Comparison of ENCODE assay signal across 10 cellular contexts in the genomic region with DNA sequence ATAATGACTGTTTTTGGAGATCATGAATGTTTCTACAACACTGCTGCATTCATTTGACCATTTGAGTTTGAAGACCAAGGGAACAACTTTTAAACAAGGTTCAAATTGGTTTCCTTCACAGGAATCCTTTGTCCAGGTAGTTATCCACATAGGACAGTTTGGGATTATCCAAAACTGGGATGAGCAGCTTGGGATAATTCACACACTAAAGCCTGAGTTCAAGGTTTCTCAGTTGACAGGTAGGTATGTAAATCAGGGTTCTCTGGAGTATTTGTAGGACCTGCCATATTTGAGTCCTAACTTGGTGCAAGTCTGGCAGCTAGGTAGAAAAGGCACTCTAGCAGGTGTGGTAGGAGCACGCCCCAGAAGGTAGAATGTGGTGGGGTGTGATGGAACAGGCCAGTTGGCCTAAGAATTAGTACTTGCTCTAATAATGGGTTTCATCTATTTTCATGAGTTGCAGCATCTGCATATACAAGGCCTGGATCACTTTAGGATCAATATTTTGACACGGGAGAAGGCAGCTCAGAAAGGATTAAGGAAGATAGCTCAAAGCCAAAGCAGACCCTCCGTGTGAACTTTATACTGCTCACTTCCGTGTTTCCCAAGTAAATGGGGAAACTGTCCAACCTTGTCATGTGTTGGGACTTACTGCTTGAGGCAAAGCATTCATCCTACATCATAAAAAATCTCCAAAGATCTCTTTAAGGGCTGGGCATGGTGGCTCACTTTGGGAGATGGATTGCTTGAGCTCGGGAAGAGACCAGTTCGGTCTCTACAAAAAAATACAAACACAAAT. TPM values are rescaled to one million over a fixed set of nuclear protein-coding genes. Genes with fewer than 3 reads are reported as not detected.
DNase-seq lines count a peak whose midpoint lies in the region; ATAC-seq and TF ChIP-seq lines count a peak whose summit lies in the region.
"Had no signal": no experiment of that assay in that cellular context is flagged by ENCODE, and none has a peak within 500 bp of the region (broad histone marks: within the 10 kb centered on the region; RNA-seq: fewer than 3 reads in every experiment).

No MANE protein-coding gene starts in this region.

- CTCF ChIA-PET in T-cell (lab: Charles Lee): interaction anchor here in 1 of 2 donors (2.1 kb wide), 1 partner anchor 60 kb away, joined by 6 read pairs; no protein-coding TSS in a partner anchor

- POLR2A ChIA-PET in T-cell (lab: Charles Lee): no interaction called here

- intact Hi-C loops in ovary (cut with DNase I): no loop called here
- intact Hi-C loops in adrenal gland (cut with DNase I): no loop called here

- no peaks in the 10 kb centered on the region for H3K27me3 Mint-ChIP-seq in T-cell

- H3K4me3 ChIP-seq in BLaER1 treated with 17β-estradiol and CSF1 and Interleukin-3, amounts not matched to agents 10 nM and 100 nM: peak overlapping the region in 1 of 10 experiments; percentile 98; a peak in 1 of 20 replicates
- H3K4me3 ChIP-seq in fibroblast of mammary gland (ENCODE audit: control insufficient read depth, low read depth, low read length) (no peak overlapping the region), ovary (no peak overlapping the region), adrenal gland (no peak overlapping the region)

- H3K9me3 ChIP-seq in BLaER1 treated with 17β-estradiol and CSF1 and Interleukin-3, amounts not matched to agents 10 nM and 100 nM (replicated peaks in 1 of 11): no peaks in the 10 kb centered on the region
- H3K9me3 ChIP-seq in ovary (no peaks in the 10 kb centered on the region), adrenal gland (replicated peaks in 1 of 3) (no peaks in the 10 kb centered on the region)
- H3K9me3 ChIP-seq: stomach had no signal

- H3K9me3 Mint-ChIP-seq in T-cell: no peaks in the 10 kb centered on the region

- TF ChIP-seq EP300 in ovary (IDR thresholded peaks at IDR 0.05): no peak

- peak overlapping the region; percentile 14 to 23 for H3K27ac Mint-ChIP-seq in T-cell

- 60 to 63% (median 61%) methylated on average over 6 of the region's 6 CpGs for WGBS in ovary, 3 donors
- 84 to 88% (median 86%) methylated on average over 6 of the region's 6 CpGs for WGBS in adrenal gland, 4 donors

- ATAC-seq in T-cell (replicated peaks in 1 of 4): no peak
- ATAC-seq in GM21737 (IDR thresholded peaks at IDR 0.05; ENCODE audit: unreplicated experiment): no peak
- ATAC-seq: left cardiac atrium had no signal

- no peak overlapping the region for H3K4me3 Mint-ChIP-seq in T-cell

- H3K36me3 Mint-ChIP-seq in T-cell: peaks cover 40% of the 10 kb centered on the region

- no peak overlapping the region for H3K27ac ChIP-seq in BLaER1 treated with 17β-estradiol and CSF1 and Interleukin-3, amounts not matched to agents 10 nM and 100 nM
- no peak overlapping the region for H3K27ac ChIP-seq in ovary
- H3K27ac ChIP-seq in adrenal gland: no peak overlapping the region

- peak overlapping the region in 6 of 11 experiments; percentile 86 to 99 (median 92); a peak in 8 of 22 replicates for H3K4me2 ChIP-seq in BLaER1 treated with 17β-estradiol and CSF1 and Interleukin-3, amounts not matched to agents 10 nM and 100 nM

- H3K27me3 ChIP-seq in BLaER1 treated with 17β-estradiol and CSF1 and Interleukin-3, amounts not matched to agents 10 nM and 100 nM: no peaks in the 10 kb centered on the region
- H3K27me3 ChIP-seq in ovary (no peaks in the 10 kb centered on the region), adrenal gland (no peaks in the 10 kb centered on the region)
- H3K27me3 ChIP-seq: stomach had no signal

- TF ChIP-seq CTCF in fibroblast of mammary gland (conservative IDR thresholded peaks at IDR 0.05; ENCODE audit: control insufficient read depth, insufficient read depth, low read depth, low read length) (no peak), ovary (IDR thresholded peaks at IDR 0.05) (no peak), adrenal gland (IDR thresholded peaks at IDR 0.05) (no peak)

- H3K4me1 Mint-ChIP-seq in T-cell: peaks cover 33 to 48% (median 36%) of the 10 kb centered on the region in 3 donors

- peaks cover 27 to 48% (median 44%) of the 10 kb centered on the region in 10 experiments for H3K4me1 ChIP-seq in BLaER1 treated with 17β-estradiol and CSF1 and Interleukin-3, amounts not matched to agents 10 nM and 100 nM
- H3K4me1 ChIP-seq in ovary (ENCODE audit: insufficient read depth): peaks cover 2% of the 10 kb centered on the region
- H3K4me1 ChIP-seq in adrenal gland (replicated peaks in 1 of 2): peaks cover 5 to 15% of the 10 kb centered on the region in 2 donors

- H4K20me1 ChIP-seq in BLaER1 treated with 17β-estradiol and CSF1 and Interleukin-3, amounts not matched to agents 10 nM and 100 nM: peaks cover 46 to 57% (median 50%) of the 10 kb centered on the region in 11 experiments

- DNase-seq in T-cell (no peak), fibroblast of mammary gland (ENCODE audit: low read depth) (peak; percentile 14), ovary (no peak), NCI-H226 (no peak), adrenal gland (no peak)
- DNase-seq: left cardiac atrium, stomach had no signal

- TF ChIP-seq POLR2A in GM18526 (IDR thresholded peaks at IDR 0.05; ENCODE audit: extremely low read depth, insufficient read length) (peak; percentile 22), ovary (IDR thresholded peaks at IDR 0.05) (no peak), adrenal gland (IDR thresholded peaks at IDR 0.05) (no peak)

- H3K9ac ChIP-seq in BLaER1 treated with 17β-estradiol and CSF1 and Interleukin-3, amounts not matched to agents 10 nM and 100 nM: 0 out of 22 replicates have a peak overlapping the region, but pooled peaks of 1 of the 11 experiments have one; percentile 15

- H3K36me3 ChIP-seq in BLaER1 treated with 17β-estradiol and CSF1 and Interleukin-3, amounts not matched to agents 10 nM and 100 nM: peaks cover 60 to 82% (median 75%) of the 10 kb centered on the region in 11 experiments
- H3K36me3 ChIP-seq in ovary (no peaks in the 10 kb centered on the region), adrenal gland (replicated peaks in 1 of 2) (peaks cover 0 to 49% of the 10 kb centered on the region in 2 donors)

RNA-seq across cellular contexts. Expression of a gene that starts 14.1 kb away (rescaled TPM):
- total RNA-seq in T-cell (not detected), ovary (1 to 10 TPM in 2 of 7 donors, under 1 TPM in 4, not detected in 1; 0.36 to 4.2 (median 0.89) TPM), adrenal gland (1 to 10 TPM; 2.4 to 7.2 (median 4.1) TPM)
- polyA plus RNA-seq in ovary (1 to 10 TPM in 1 of 2 donors, under 1 TPM in 1; 0.82 to 1.3 TPM), adrenal gland (1 to 10 TPM in 2 of 3 donors, under 1 TPM in 1; 0.46 to 7.1 (median 1.0) TPM)

RNA-seq across cellular contexts. Expression of a gene that starts 25.1 kb away (rescaled TPM):
- total RNA-seq in T-cell: 10 to 100 TPM; 28.6 to 47.6 (median 41.3) TPM
- total RNA-seq in ovary: 10 to 100 TPM; 18.8 to 27.7 (median 20.6) TPM
- polyA plus RNA-seq in ovary: 10 to 100 TPM; 20.7 to 37.6 TPM
- 10 to 100 TPM in 7 of 8 donors, 1 to 10 TPM in 1; 9.5 to 26.0 (median 18.5) TPM for total RNA-seq in adrenal gland
- 10 to 100 TPM; 18.5 to 29.0 (median 22.9) TPM for polyA plus RNA-seq in adrenal gland
